23 cellular contexts compared by ENCODE assay signal in genomic region chr10:112404612-112405011, GRCh38. TPM values are rescaled to one million over a fixed set of nuclear protein-coding genes. Genes with fewer than 3 reads are reported as not detected.
DNase-seq lines count a peak whose midpoint lies in the region; ATAC-seq, FAIRE-seq and TF ChIP-seq lines count a peak whose summit lies in the region.
"Had no signal": no experiment of that assay in that cellular context is flagged by ENCODE, and none has a peak within 500 bp of the region (broad histone marks: within the 10 kb centered on the region; RNA-seq: fewer than 3 reads in every experiment).

No MANE protein-coding gene starts in this region.

- H3K9me3 ChIP-seq in BE2C = no peaks in the 10 kb centered on the region
- H3K9me3 ChIP-seq: ascending aorta, upper lobe of left lung had no signal

- peak overlapping the region; percentile 33 for H3K27ac Mint-ChIP-seq in activated naive CD4-positive, alpha-beta T cell treated with anti-CD3 and anti-CD28 coated beads, Interleukin-2, amount 50 U/mL, for 24 hours
- H3K27ac Mint-ChIP-seq: activated CD4-positive, alpha-beta T cell treated with anti-CD3 and anti-CD28 coated beads, Interleukin-2, amount 10 ng/mL, durations not matched to agents 24 days and 14 days had no signal

- TF ChIP-seq CTCF in bronchial epithelial cell (IDR thresholded peaks at IDR 0.05; ENCODE audit: insufficient read depth, low read length, severe bottlenecking) (no peak), BE2C (IDR thresholded peaks at IDR 0.05; ENCODE audit: low read depth, low read length) (no peak)

- H3K36me3 Mint-ChIP-seq in activated naive CD4-positive, alpha-beta T cell treated with anti-CD3 and anti-CD28 coated beads, Interleukin-2, amount 50 U/mL, for 24 hours = peaks cover 20% of the 10 kb centered on the region

- H3K36me3 ChIP-seq in bronchial epithelial cell (ENCODE audit: control insufficient read depth, insufficient read depth, low read length) (no peaks in the 10 kb centered on the region), BE2C (no peaks in the 10 kb centered on the region)
- H3K36me3 ChIP-seq: ascending aorta had no signal

- ATAC-seq in HG02588 (IDR thresholded peaks at IDR 0.05; ENCODE audit: unreplicated experiment) (no peak), HG03442 (IDR thresholded peaks at IDR 0.05; ENCODE audit: unreplicated experiment) (no peak)
- ATAC-seq: stimulated activated naive CD8-positive, alpha-beta T cell treated with anti-CD3 and anti-CD28 coated beads, Interleukin-15, amount 100 ng/mL, for 72 hours had no signal

- H3K4me3 ChIP-seq in bronchial epithelial cell (ENCODE audit: low read depth, low read length) (no peak overlapping the region), BE2C (ENCODE audit: low read depth, low read length) (no peak overlapping the region)
- H3K4me3 ChIP-seq: ascending aorta, skin epidermis, upper lobe of left lung had no signal

- no peaks in the 10 kb centered on the region for H3K27me3 ChIP-seq in bronchial epithelial cell (ENCODE audit: control insufficient read depth, insufficient read depth, low read length)
- peaks cover 7% of the 10 kb centered on the region for H3K27me3 ChIP-seq in BE2C
- H3K27me3 ChIP-seq: ascending aorta, upper lobe of left lung had no signal

- no peaks in the 10 kb centered on the region for H3K4me1 ChIP-seq in BE2C
- H3K4me1 ChIP-seq: ascending aorta, upper lobe of left lung had no signal

- no peak for DNase-seq in activated naive CD4-positive, alpha-beta T cell (lab: John Stamatoyannopoulos, UW)
- peak; percentile 84 for DNase-seq in bronchial epithelial cell (ENCODE audit: low read depth)
- peak; percentile 29 for DNase-seq in kidney glomerular epithelial cell (lab: John Stamatoyannopoulos, UW)
- no peak for DNase-seq in NAMALWA (ENCODE audit: low spot score)
- no peak for DNase-seq in BE2C
- DNase-seq: activated CD4-positive, alpha-beta T cell treated with anti-CD3 and anti-CD28 coated beads, Interleukin-2, amount 10 ng/mL, durations not matched to agents 24 days and 14 days; activated naive CD4-positive, alpha-beta T cell treated with anti-CD3 and anti-CD28 coated beads, Interleukin-2, amount 50 U/mL, for 16 hours; C1 segment of cervical spinal cord; foreskin fibroblast; GF-D8; kidney; midbrain; NCI-H526; SHP77; stimulated activated CD4-positive, alpha-beta T cell treated with anti-CD3 and anti-CD28 coated beads, Interleukin-2, amount 100 ng/mL, for 48 hours; stimulated activated naive CD8-positive, alpha-beta T cell treated with anti-CD3 and anti-CD28 coated beads, Interleukin-15, amount 100 ng/mL, for 72 hours; upper lobe of left lung had no signal

- H3K9me3 Mint-ChIP-seq in activated naive CD4-positive, alpha-beta T cell treated with anti-CD3 and anti-CD28 coated beads, Interleukin-2, amount 50 U/mL, for 24 hours = no peaks in the 10 kb centered on the region
- H3K9me3 Mint-ChIP-seq: neural crest cell had no signal

- FAIRE-seq in bronchial epithelial cell (lab: Jason Lieb, UNC) = no peak
- FAIRE-seq: kidney had no signal

- H3K27me3 Mint-ChIP-seq in activated naive CD4-positive, alpha-beta T cell treated with anti-CD3 and anti-CD28 coated beads, Interleukin-2, amount 50 U/mL, for 24 hours = no peaks in the 10 kb centered on the region
- H3K27me3 Mint-ChIP-seq: activated CD4-positive, alpha-beta T cell treated with anti-CD3 and anti-CD28 coated beads, Interleukin-2, amount 10 ng/mL, durations not matched to agents 24 days and 14 days; stimulated activated naive CD8-positive, alpha-beta T cell treated with anti-CD3 and anti-CD28 coated beads, Interleukin-15, amount 100 ng/mL, for 72 hours had no signal

- no peak overlapping the region for H3K4me3 Mint-ChIP-seq in activated naive CD4-positive, alpha-beta T cell treated with anti-CD3 and anti-CD28 coated beads, Interleukin-2, amount 50 U/mL, for 24 hours
- H3K4me3 Mint-ChIP-seq: activated CD4-positive, alpha-beta T cell treated with anti-CD3 and anti-CD28 coated beads, Interleukin-2, amount 10 ng/mL, durations not matched to agents 24 days and 14 days; neural crest cell; stimulated activated naive CD8-positive, alpha-beta T cell treated with anti-CD3 and anti-CD28 coated beads, Interleukin-15, amount 100 ng/mL, for 72 hours had no signal

- peaks cover 5% of the 10 kb centered on the region for H3K4me1 Mint-ChIP-seq in activated naive CD4-positive, alpha-beta T cell treated with anti-CD3 and anti-CD28 coated beads, Interleukin-2, amount 50 U/mL, for 24 hours
- H3K4me1 Mint-ChIP-seq: neural crest cell had no signal

RNA-seq across cellular contexts. Expression of gene ACSL5, which starts 30.7 kb away (rescaled TPM):
- under 0.01 TPM in 1 of 2 replicates, not detected in the other for total RNA-seq in bronchial epithelial cell
- 0.40 TPM for polyA plus RNA-seq in BE2C (2012; ENCODE audit: insufficient read depth, insufficient read length, low read depth)
- total RNA-seq: neural crest cell had no signal

RNA-seq across cellular contexts. Expression of gene ZDHHC6, which starts 42.1 kb away (rescaled TPM):
- total RNA-seq in bronchial epithelial cell = 20.2 and 23.4 TPM in 2 replicates
- polyA plus RNA-seq in BE2C (2012; ENCODE audit: insufficient read depth, insufficient read length, low read depth) = 33.1 TPM

RNA-seq across cellular contexts. Expression of gene VTI1A, which starts 42.4 kb away (rescaled TPM):
- 36.6 and 42.4 TPM in 2 replicates for total RNA-seq in bronchial epithelial cell
- 8.2 TPM for polyA plus RNA-seq in BE2C (2012; ENCODE audit: insufficient read depth, insufficient read length, low read depth)

Comparison
In these comparisons a context has a peak if more than half of its experiments do, and no peak if none do; other contexts are left out.
1. DNase-seq: peak in bronchial epithelial cell (single experiment) and kidney glomerular epithelial cell (single experiment); none in activated naive CD4-positive, alpha-beta T cell (0 of 4), NAMALWA (single experiment) and BE2C (single experiment).